Comparison of ENCODE assay signal across 1 cellular context in the genomic region with DNA sequence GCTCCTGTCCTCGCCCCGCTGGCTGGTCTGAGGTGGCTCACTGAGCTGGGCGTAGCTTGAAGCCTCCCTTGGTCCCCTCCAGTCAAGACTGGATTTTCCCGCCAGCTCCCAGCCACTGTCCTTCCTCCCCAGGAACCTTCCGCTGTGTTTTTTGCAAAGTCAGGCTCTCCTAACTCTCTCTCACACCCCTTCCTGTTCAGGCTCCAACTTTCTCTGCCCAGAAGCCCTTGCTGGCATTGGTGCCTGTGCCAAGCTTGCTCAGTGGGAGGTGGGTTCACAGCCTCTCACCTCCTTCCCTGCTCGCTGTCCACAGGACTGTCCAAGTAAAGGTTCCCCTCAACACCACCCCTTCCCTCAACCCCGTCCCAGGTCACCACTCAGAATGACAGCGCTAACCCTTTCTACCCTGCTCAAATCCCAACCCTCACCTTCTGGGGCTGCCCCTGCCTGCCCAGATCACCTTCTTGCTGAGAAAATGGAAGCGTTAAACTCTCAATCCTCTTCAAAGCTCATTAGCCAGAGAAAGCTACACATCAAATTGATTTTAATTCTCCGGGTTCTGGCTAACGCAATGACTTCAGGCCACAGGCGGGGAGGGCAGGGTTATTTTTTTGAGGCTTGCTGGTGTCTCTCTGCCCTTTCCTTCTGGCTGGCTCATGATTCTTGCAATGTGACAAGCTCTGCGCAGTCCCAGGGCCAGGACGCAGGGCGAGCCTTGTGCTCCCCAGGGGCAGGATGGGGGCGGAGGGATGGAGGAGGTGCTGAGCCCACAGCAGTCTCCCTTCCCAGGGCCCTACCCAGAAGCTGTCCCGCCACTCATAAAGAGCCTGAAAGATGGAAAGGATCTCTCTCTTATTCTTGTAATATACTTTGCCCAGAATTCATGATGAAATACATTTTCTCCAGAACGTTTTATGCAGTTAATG.
TF ChIP-seq lines count a peak whose summit lies in the region.

No MANE protein-coding gene starts in this region.

TF ChIP-seq in H1, 55 proteins besides CTCF, POLR2A, EP300 and RAD21:
- no peak for TF ChIP-seq SIX5 (IDR thresholded peaks at IDR 0.05; ENCODE audit: low read depth, low read length)
- TF ChIP-seq E2F6 (IDR thresholded peaks at IDR 0.05) = peak; percentile 78
